2 cellular contexts compared by ENCODE assay signal in the genomic region with DNA sequence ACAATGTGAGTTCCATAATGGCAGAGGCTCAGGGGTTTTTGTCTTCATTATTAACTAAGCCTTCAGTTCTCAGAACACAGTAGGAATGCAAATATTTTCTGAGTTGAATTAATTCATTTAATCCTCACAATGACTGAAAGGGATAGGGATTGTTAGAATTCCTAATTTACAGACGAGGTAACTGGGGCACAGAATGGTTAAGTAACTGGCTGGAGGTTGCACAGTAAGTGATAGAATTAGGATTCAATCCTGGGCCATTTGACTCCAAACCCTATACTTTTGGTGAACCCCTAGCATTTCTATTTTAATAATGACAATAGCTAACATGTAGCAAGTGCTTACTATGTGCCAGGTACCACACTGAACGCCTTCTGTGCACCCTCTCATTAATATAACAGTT.
TF ChIP-seq lines count a peak whose summit lies in the region.

No MANE protein-coding gene starts in this region.

TF ChIP-seq in WTC11, 78 proteins besides CTCF, POLR2A, EP300 and RAD21:
- TF ChIP-seq GTF2I (CRISPR knock-in tag; conservative IDR thresholded peaks at IDR 0.05) (0 out of 2 replicates have a peak, but pooled peaks have one; percentile 15), AR (CRISPR knock-in tag; IDR thresholded peaks at IDR 0.05) (no peak)

TF ChIP-seq in H1, 55 proteins besides CTCF, POLR2A, EP300 and RAD21:
- TF ChIP-seq HDAC2 (IDR thresholded peaks at IDR 0.05; ENCODE audit: borderline replicate concordance in 1 of 2, low read depth in 2 of 2, low read length in 2 of 2) = peak in 1 of 2 experiments; percentile 79; a peak in 1 of 4 replicates
- no peak for TF ChIP-seq PHF8 (conservative IDR thresholded peaks at IDR 0.05; ENCODE audit: low read depth, low read length)
- peak; percentile 78 for TF ChIP-seq KDM1A (IDR thresholded peaks at IDR 0.05; ENCODE audit: borderline replicate concordance, low read length)
- no peak for TF ChIP-seq SIX5 (IDR thresholded peaks at IDR 0.05; ENCODE audit: low read depth, low read length)
- no peak for TF ChIP-seq BACH1 (IDR thresholded peaks at IDR 0.05; ENCODE audit: low read length)
- no peak for TF ChIP-seq RXRA (IDR thresholded peaks at IDR 0.05; ENCODE audit: insufficient read depth, low read depth, low read length)
